In genomic region chr5:147558131-147558730, GRCh38 we compare ENCODE assay signal across 1 cellular context.
TF ChIP-seq lines count a peak whose summit lies in the region.

No MANE protein-coding gene starts in this region.

TF ChIP-seq in H1, 55 proteins besides CTCF, POLR2A, EP300 and RAD21:
- TF ChIP-seq YY1 (IDR thresholded peaks at IDR 0.05; ENCODE audit: low read depth, low read length) (no peak), CEBPB (IDR thresholded peaks at IDR 0.05; ENCODE audit: low read depth, low read length) (peak; percentile 89), TCF12 (IDR thresholded peaks at IDR 0.05; ENCODE audit: low read depth, low read length) (no peak)
TF ChIP-seq in H1: peak in this region for 1.
